ENCODE assay signal across 23 cellular contexts in the genomic region with DNA sequence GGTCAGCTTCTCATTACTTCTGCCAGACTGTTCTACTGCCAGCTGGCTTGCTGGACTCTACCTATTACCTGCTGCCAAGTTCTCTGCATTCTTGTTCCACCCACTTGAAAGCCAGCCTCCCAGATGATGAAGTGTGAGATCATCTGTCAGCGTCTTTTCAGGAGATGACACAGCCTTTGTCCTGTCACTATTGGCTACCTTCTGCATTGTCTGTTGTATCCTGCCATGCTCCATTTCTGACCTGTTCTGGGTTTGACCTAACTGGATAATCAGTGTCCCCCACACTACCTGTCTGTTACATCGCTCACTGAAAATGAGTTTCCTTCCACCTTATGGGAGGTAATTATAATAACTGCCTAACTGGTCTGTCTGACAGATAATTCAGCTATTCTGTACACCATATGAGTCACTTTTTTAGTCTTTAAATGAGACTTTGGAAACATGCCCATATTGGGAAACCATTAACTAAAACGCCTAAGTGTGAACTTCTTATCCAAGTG.
DNase-seq lines count a peak whose midpoint lies in the region; ATAC-seq, FAIRE-seq and TF ChIP-seq lines count a peak whose summit lies in the region.
"Had no signal": no experiment of that assay in that cellular context is flagged by ENCODE, and none has a peak within 500 bp of the region (broad histone marks: within the 10 kb centered on the region; RNA-seq: fewer than 3 reads in every experiment).

No MANE protein-coding gene starts in this region.

- no peaks in the 10 kb centered on the region for H3K36me3 Mint-ChIP-seq in astrocyte (ENCODE audit: low read depth, unreplicated experiment)
- H3K36me3 Mint-ChIP-seq: naive thymus-derived CD4-positive, alpha-beta T cell had no signal

- no peak overlapping the region for H3K27ac ChIP-seq in astrocyte (ENCODE audit: low read depth, low read length)
- no peak overlapping the region for H3K27ac ChIP-seq in gastroesophageal sphincter
- H3K27ac ChIP-seq: 22Rv1, heart right ventricle, SJSA1 had no signal

- FAIRE-seq in astrocyte (lab: Jason Lieb, UNC), result no peak
- FAIRE-seq: endometrium, G401.6 had no signal

- ATAC-seq in gastroesophageal sphincter, result no peak
- no peak for ATAC-seq in HG03460 (IDR thresholded peaks at IDR 0.05; ENCODE audit: unreplicated experiment)
- ATAC-seq: activated naive CD8-positive, alpha-beta T cell treated with anti-CD3 and anti-CD28 coated beads, Interleukin-2, amount 50 U/mL, for 24 hours; activated T-cell treated with anti-CD3 and anti-CD28 coated beads, Interleukin-2, amount 50 U/mL, for 4 hours; naive thymus-derived CD4-positive, alpha-beta T cell had no signal

- TF ChIP-seq POLR2A in gastroesophageal sphincter (IDR thresholded peaks at IDR 0.05), result no peak

- no peak for TF ChIP-seq EP300 in gastroesophageal sphincter (IDR thresholded peaks at IDR 0.05)

- 63 to 73% methylated on average over 2 to 3 of the region's 3 CpGs for WGBS in gastroesophageal sphincter (ENCODE audit: low coverage in 1 of 2), 2 donors

- H3K9ac ChIP-seq in astrocyte (ENCODE audit: low read length), result no peak overlapping the region

- H3K9me3 ChIP-seq in astrocyte (ENCODE audit: insufficient read depth, low read depth, low read length) (no peaks in the 10 kb centered on the region), gastroesophageal sphincter (peaks cover 0 to 7% (median 0%) of the 10 kb centered on the region in 3 donors)
- H3K9me3 ChIP-seq: SJSA1 had no signal

- peaks cover 5% of the 10 kb centered on the region for H3K27me3 Mint-ChIP-seq in astrocyte (ENCODE audit: low read depth, unreplicated experiment)
- H3K27me3 Mint-ChIP-seq: activated naive CD8-positive, alpha-beta T cell treated with anti-CD3 and anti-CD28 coated beads, Interleukin-2, amount 50 U/mL, for 24 hours; progenitor cell of endocrine pancreas had no signal

- no peaks in the 10 kb centered on the region for H4K20me1 ChIP-seq in astrocyte (ENCODE audit: insufficient read depth, low read length)

- no peaks in the 10 kb centered on the region for H3K27me3 ChIP-seq in astrocyte (ENCODE audit: insufficient read depth, low read length)
- H3K27me3 ChIP-seq in gastroesophageal sphincter, result no peaks in the 10 kb centered on the region
- H3K27me3 ChIP-seq: heart right ventricle, SJSA1 had no signal

- peak overlapping the region; percentile 77 for H3K27ac Mint-ChIP-seq in astrocyte (ENCODE audit: unreplicated experiment)
- H3K27ac Mint-ChIP-seq: activated CD4-positive, alpha-beta T cell treated with anti-CD3 and anti-CD28 coated beads, Interleukin-2, amount 10 ng/mL, durations not matched to agents 7 days and 5 days; activated naive CD8-positive, alpha-beta T cell treated with anti-CD3 and anti-CD28 coated beads, Interleukin-2, amount 50 U/mL, for 24 hours; naive thymus-derived CD4-positive, alpha-beta T cell; progenitor cell of endocrine pancreas had no signal

- no peak overlapping the region for H3K4me3 Mint-ChIP-seq in astrocyte (ENCODE audit: unreplicated experiment)
- H3K4me3 Mint-ChIP-seq: activated CD4-positive, alpha-beta T cell treated with anti-CD3 and anti-CD28 coated beads, Interleukin-2, amount 10 ng/mL, durations not matched to agents 7 days and 5 days; activated naive CD8-positive, alpha-beta T cell treated with anti-CD3 and anti-CD28 coated beads, Interleukin-2, amount 50 U/mL, for 24 hours; activated T-cell treated with anti-CD3 and anti-CD28 coated beads, Interleukin-2, amount 50 U/mL, for 4 hours; naive thymus-derived CD4-positive, alpha-beta T cell had no signal

- H3K79me2 ChIP-seq in astrocyte (ENCODE audit: insufficient read depth, low read length), result no peaks in the 10 kb centered on the region

- H3K9me3 Mint-ChIP-seq in astrocyte (ENCODE audit: unreplicated experiment), result peaks cover 3% of the 10 kb centered on the region
- H3K9me3 Mint-ChIP-seq: activated CD4-positive, alpha-beta T cell treated with anti-CD3 and anti-CD28 coated beads, Interleukin-2, amount 10 ng/mL, durations not matched to agents 7 days and 5 days; activated naive CD8-positive, alpha-beta T cell treated with anti-CD3 and anti-CD28 coated beads, Interleukin-2, amount 50 U/mL, for 24 hours; activated T-cell treated with anti-CD3 and anti-CD28 coated beads, Interleukin-2, amount 50 U/mL, for 4 hours had no signal

- H3K4me1 ChIP-seq in astrocyte (ENCODE audit: insufficient read depth, low read length) (peaks cover 15% of the 10 kb centered on the region), gastroesophageal sphincter (no peaks in the 10 kb centered on the region)

- no peak for TF ChIP-seq CTCF in astrocyte (IDR thresholded peaks at IDR 0.05; ENCODE audit: insufficient read depth, low read depth, low read length)
- TF ChIP-seq CTCF in gastroesophageal sphincter (IDR thresholded peaks at IDR 0.05), result no peak

- H2AFZ ChIP-seq in astrocyte (ENCODE audit: low read depth, low read length), result no peak overlapping the region

- no peaks in the 10 kb centered on the region for H3K36me3 ChIP-seq in astrocyte (ENCODE audit: insufficient read depth, low read length)
- H3K36me3 ChIP-seq in gastroesophageal sphincter, result no peaks in the 10 kb centered on the region
- H3K36me3 ChIP-seq: heart right ventricle, SJSA1 had no signal

- H3K4me3 ChIP-seq in astrocyte (ENCODE audit: insufficient read depth, low read depth, low read length), result no peak overlapping the region
- H3K4me3 ChIP-seq in gastroesophageal sphincter, result no peak overlapping the region
- H3K4me3 ChIP-seq: heart right ventricle, SJSA1 had no signal

- DNase-seq in DMS153 (lab: John Stamatoyannopoulos, UW) (peak; percentile 3), DMS153 treated with DMSO at 0.1 percent for 48 hours (lab: John Stamatoyannopoulos, UW; ENCODE audit: unreplicated experiment) (no peak), MV-4-11 (lab: John Stamatoyannopoulos, UW) (peak; percentile 52), astrocyte (ENCODE audit: low read depth) (peak; percentile 33), mucosa of gallbladder (ENCODE audit: low spot score) (peak; percentile 49), NAMALWA (ENCODE audit: low spot score) (no peak)
- DNase-seq: activated CD4-positive, alpha-beta T cell treated with anti-CD3 and anti-CD28 coated beads, Interleukin-2, amount 10 ng/mL, durations not matched to agents 7 days and 5 days; activated naive CD8-positive, alpha-beta T cell treated with anti-CD3 and anti-CD28 coated beads, Interleukin-2, amount 50 U/mL, for 24 hours; activated T-cell treated with anti-CD3 and anti-CD28 coated beads, Interleukin-2, amount 50 U/mL, for 4 hours; cerebellar nuclear complex; HCEC 1CT; heart right ventricle; NCI-H187; NCI-H748 treated with DMSO at 0.1 percent for 48 hours; T1000 had no signal

- peak overlapping the region; percentile 67 for H3K4me2 ChIP-seq in astrocyte (ENCODE audit: low read length)

- H3K4me1 Mint-ChIP-seq in astrocyte (ENCODE audit: low read depth, unreplicated experiment), result peaks cover 28% of the 10 kb centered on the region

Comparison
In these comparisons a context has a peak if more than half of its experiments do, and no peak if none do; other contexts are left out.
1. DNase-seq: peak in DMS153 (single experiment), MV-4-11 (single experiment), astrocyte (single experiment) and mucosa of gallbladder (single experiment); none in DMS153 treated with DMSO at 0.1 percent for 48 hours (single experiment) and NAMALWA (single experiment).